26 cellular contexts compared by ENCODE assay signal in genomic region chr3:89405145-89405544, GRCh38.
"Had no signal": no experiment of that assay in that cellular context is flagged by ENCODE, and none has a peak within 500 bp of the region (broad histone marks: within the 10 kb centered on the region; RNA-seq: fewer than 3 reads in every experiment).

No MANE protein-coding gene starts in this region.

- H3K36me3 Mint-ChIP-seq: activated CD4-positive, alpha-beta memory T cell treated with anti-CD3 and anti-CD28 coated beads for 36 hours; activated naive CD8-positive, alpha-beta T cell had no signal

- H3K4me1 Mint-ChIP-seq: activated B cell treated with CpG ODN at 0.5 μM for 24 hours; activated CD4-positive, alpha-beta T cell treated with anti-CD3 and anti-CD28 coated beads, Interleukin-2, amount 10 ng/mL, durations not matched to agents 7 days and 5 days; activated T-helper 17 cell treated with anti-CD3 and anti-CD28 coated beads, Interleukin-2, amount 50 U/mL, for 72 hours had no signal

- H3K9me3 ChIP-seq: MG63, SJSA1 had no signal

- H3K27me3 Mint-ChIP-seq: activated B cell treated with CpG ODN at 0.5 μM for 24 hours; activated CD4-positive, alpha-beta memory T cell treated with anti-CD3 and anti-CD28 coated beads for 36 hours; activated CD4-positive, alpha-beta T cell treated with anti-CD3 and anti-CD28 coated beads, Interleukin-2, amount 10 ng/mL, durations not matched to agents 7 days and 5 days; activated naive CD8-positive, alpha-beta T cell; activated T-helper 17 cell treated with anti-CD3 and anti-CD28 coated beads, Interleukin-2, amount 50 U/mL, for 72 hours had no signal

- ATAC-seq: activated T-helper 17 cell treated with anti-CD3 and anti-CD28 coated beads, Interleukin-2, amount 50 U/mL, for 72 hours; PC-3; SK-N-SH treated with all-trans-retinoic acid at 6 μM for 48 hours had no signal

- DNase-seq: activated B cell treated with CpG ODN at 0.5 μM for 24 hours; activated CD4-positive, alpha-beta memory T cell treated with anti-CD3 and anti-CD28 coated beads for 36 hours; activated CD4-positive, alpha-beta T cell treated with anti-CD3 and anti-CD28 coated beads, Interleukin-2, amount 10 ng/mL, durations not matched to agents 7 days and 5 days; activated CD8-positive, alpha-beta memory T cell treated with anti-CD3 and anti-CD28 coated beads for 24 hours; activated gamma-delta T cell; activated naive CD4-positive, alpha-beta T cell treated with anti-CD3 and anti-CD28 coated beads for 36 hours; activated T-cell treated with anti-CD3 and anti-CD28 coated beads for 4 hours; activated T-cell treated with anti-CD3 and anti-CD28 coated beads, Interleukin-2, amount 50 U/mL, for 48 hours; brain microvascular endothelial cell; MG63; NCI-H1105; NCI-H1436; NCI-H1694 treated with DMSO at 0.1 percent for 48 hours; NCI-H2029 treated with DMSO at 0.1 percent for 48 hours; NCI-H345; NCI-H510A; NCI-H526 treated with DMSO at 0.1 percent for 48 hours; NCI-H82; PC-3; SHP77; SW 1271 had no signal

- H3K9me3 Mint-ChIP-seq: activated naive CD4-positive, alpha-beta T cell treated with anti-CD3 and anti-CD28 coated beads for 36 hours had no signal

- H3K4me1 ChIP-seq: SJSA1 had no signal

- H3K4me3 ChIP-seq: cardiac muscle cell, MG63, SJSA1 had no signal

- H3K4me3 Mint-ChIP-seq: activated B cell treated with CpG ODN at 0.5 μM for 24 hours; activated CD4-positive, alpha-beta memory T cell treated with anti-CD3 and anti-CD28 coated beads for 36 hours; activated CD4-positive, alpha-beta T cell treated with anti-CD3 and anti-CD28 coated beads, Interleukin-2, amount 10 ng/mL, durations not matched to agents 7 days and 5 days; activated naive CD4-positive, alpha-beta T cell treated with anti-CD3 and anti-CD28 coated beads for 36 hours; activated naive CD8-positive, alpha-beta T cell; activated T-helper 17 cell treated with anti-CD3 and anti-CD28 coated beads, Interleukin-2, amount 50 U/mL, for 72 hours had no signal

- H3K27ac Mint-ChIP-seq: activated B cell treated with CpG ODN at 0.5 μM for 24 hours; activated CD4-positive, alpha-beta memory T cell treated with anti-CD3 and anti-CD28 coated beads for 36 hours; activated CD4-positive, alpha-beta T cell treated with anti-CD3 and anti-CD28 coated beads, Interleukin-2, amount 10 ng/mL, durations not matched to agents 7 days and 5 days; activated naive CD4-positive, alpha-beta T cell treated with anti-CD3 and anti-CD28 coated beads for 36 hours; activated naive CD8-positive, alpha-beta T cell; activated T-helper 17 cell treated with anti-CD3 and anti-CD28 coated beads, Interleukin-2, amount 50 U/mL, for 72 hours had no signal

- H3K27me3 ChIP-seq: brain microvascular endothelial cell, cardiac muscle cell, MG63, SJSA1 had no signal

- H3K27ac ChIP-seq: brain microvascular endothelial cell, cardiac muscle cell, SJSA1 had no signal

- H3K36me3 ChIP-seq: brain microvascular endothelial cell, cardiac muscle cell, MG63, SJSA1 had no signal
